Comparison of ENCODE assay signal across 2 cellular contexts in genomic region chr2:70993689-70993986, GRCh38.
TF ChIP-seq lines count a peak whose summit lies in the region.

No MANE protein-coding gene starts in this region.

TF ChIP-seq in SK-N-SH, 30 proteins besides CTCF, POLR2A, EP300 and RAD21:
- TF ChIP-seq REST (IDR thresholded peaks at IDR 0.05; ENCODE audit: low read depth, low read length) (no peak), YY1 (IDR thresholded peaks at IDR 0.05; ENCODE audit: low read depth) (no peak), NRF1 (IDR thresholded peaks at IDR 0.05; ENCODE audit: low read depth, low read length) (no peak)
TF ChIP-seq in SK-N-SH: peak in this region for 0.

TF ChIP-seq in SK-N-SH treated with all-trans-retinoic acid at 6 μM for 48 hours, 23 proteins besides CTCF, POLR2A, EP300 and RAD21:
- TF ChIP-seq ARNTL (CRISPR knock-in tag; IDR thresholded peaks at IDR 0.05; ENCODE audit: borderline replicate concordance, low read depth) = no peak
- no peak for TF ChIP-seq SNAI2 (CRISPR knock-in tag; IDR thresholded peaks at IDR 0.05)
- no peak for TF ChIP-seq CSRNP3 (CRISPR knock-in tag; IDR thresholded peaks at IDR 0.05)
- TF ChIP-seq ZC3H10 (CRISPR knock-in tag; IDR thresholded peaks at IDR 0.05) = no peak
- TF ChIP-seq PPARA (CRISPR knock-in tag; IDR thresholded peaks at IDR 0.05; ENCODE audit: borderline replicate concordance) = no peak
- no peak for TF ChIP-seq ESRRG (CRISPR knock-in tag; IDR thresholded peaks at IDR 0.05)
- TF ChIP-seq POU6F1 (CRISPR knock-in tag; IDR thresholded peaks at IDR 0.05; ENCODE audit: borderline replicate concordance, low read depth) = no peak
- TF ChIP-seq CREB5 (CRISPR knock-in tag; IDR thresholded peaks at IDR 0.05; ENCODE audit: low read depth) = no peak
- TF ChIP-seq CSDC2 (CRISPR knock-in tag; IDR thresholded peaks at IDR 0.05) = no peak
- TF ChIP-seq BACH2 (CRISPR knock-in tag; IDR thresholded peaks at IDR 0.05; ENCODE audit: borderline replicate concordance) = no peak
- TF ChIP-seq TSHZ2 (CRISPR knock-in tag; IDR thresholded peaks at IDR 0.05) = no peak
